ENCODE assay signal across 8 cellular contexts in the genomic region with DNA sequence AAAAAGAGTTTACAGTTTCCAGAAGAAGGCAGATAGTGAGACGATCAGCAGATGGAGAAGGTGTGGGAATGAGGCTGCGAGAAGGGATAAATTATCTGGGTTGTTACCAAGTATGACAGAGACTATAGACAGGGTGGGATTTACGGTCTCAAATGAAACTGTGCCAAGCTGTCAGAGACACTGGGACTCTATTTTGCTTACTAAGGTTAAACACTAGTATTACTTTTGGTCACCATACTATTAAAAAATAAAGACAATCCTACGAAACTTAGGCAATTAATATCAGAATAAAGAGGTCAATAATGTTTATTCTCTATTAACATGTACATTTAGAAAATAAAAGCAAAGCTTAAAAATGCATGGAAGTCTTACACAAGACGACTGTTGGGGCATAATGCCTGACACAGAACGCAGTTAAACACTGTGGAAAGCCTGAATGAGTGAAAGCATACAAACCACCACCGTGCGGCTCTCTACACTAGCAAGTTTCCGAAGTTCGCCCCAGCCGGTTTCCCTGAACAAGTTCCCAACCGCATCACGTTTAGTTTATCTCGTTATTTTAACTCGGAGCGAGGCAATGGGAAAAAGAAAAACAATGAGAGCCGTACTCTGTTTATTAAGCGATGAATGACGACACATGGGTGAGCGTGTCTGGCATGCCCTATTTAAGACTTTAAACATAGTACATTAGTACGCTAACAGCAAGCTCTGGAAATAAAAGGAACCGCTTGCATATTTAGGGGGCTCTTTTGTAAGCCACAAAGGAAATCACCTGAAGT. TPM values are rescaled to one million over a fixed set of nuclear protein-coding genes. Genes with fewer than 3 reads are reported as not detected.
DNase-seq lines count a peak whose midpoint lies in the region; ATAC-seq and TF ChIP-seq lines count a peak whose summit lies in the region.

No MANE protein-coding gene starts in this region.

- ATAC-seq in CD8-positive, alpha-beta T cell: peak; percentile 53
- ATAC-seq in GM19372 (IDR thresholded peaks at IDR 0.05; ENCODE audit: low read depth, unreplicated experiment) (peak; percentile 27), HG03565 (IDR thresholded peaks at IDR 0.05; ENCODE audit: unreplicated experiment) (peak; percentile 36), GM18861 (IDR thresholded peaks at IDR 0.05; ENCODE audit: unreplicated experiment) (no peak)

- no peaks in the 10 kb centered on the region for H3K9me3 Mint-ChIP-seq in CD8-positive, alpha-beta T cell
- no peaks in the 10 kb centered on the region for H3K9me3 Mint-ChIP-seq in progenitor cell of endocrine pancreas (ENCODE audit: low read depth)

- POLR2A ChIA-PET in CD8-positive, alpha-beta T cell (lab: Charles Lee): interaction anchor here (0.6 kb wide), 1 partner anchor 377 kb away, joined by 3 read pairs; no protein-coding TSS in a partner anchor
- POLR2A ChIA-PET in RWPE1 (lab: Yijun Ruan, JAX; ENCODE audit: low non-redundant PET): no interaction called here

- no peaks in the 10 kb centered on the region for H3K27me3 ChIP-seq in CD8-positive, alpha-beta T cell (ENCODE audit: insufficient read depth, low read length)
- H3K27me3 ChIP-seq in right atrium auricular region: no peaks in the 10 kb centered on the region

- H3K27ac Mint-ChIP-seq in CD8-positive, alpha-beta T cell: peak overlapping the region; percentile 83
- peak overlapping the region; percentile 46 for H3K27ac Mint-ChIP-seq in progenitor cell of endocrine pancreas

- peaks cover 7% of the 10 kb centered on the region for H3K36me3 Mint-ChIP-seq in CD8-positive, alpha-beta T cell
- H3K36me3 Mint-ChIP-seq in progenitor cell of endocrine pancreas (ENCODE audit: insufficient read depth): peaks cover 10% of the 10 kb centered on the region

- H3K4me3 ChIP-seq in CD8-positive, alpha-beta T cell (ENCODE audit: low read depth, low read length): peak overlapping the region; percentile 82
- peak overlapping the region; percentile 55 to 61 for H3K4me3 ChIP-seq in right atrium auricular region

- H3K4me3 Mint-ChIP-seq in CD8-positive, alpha-beta T cell: peak overlapping the region; percentile 90
- peak overlapping the region; percentile 84 for H3K4me3 Mint-ChIP-seq in progenitor cell of endocrine pancreas (ENCODE audit: low read depth)

- intact Hi-C loops in CD8-positive, alpha-beta T cell (cut with DNase I, micrococcal nuclease): loop anchor here (2.0 to 10.0 kb wide), 8 partner anchors 136 to 678 kb away; a partner anchor contains a TSS

- H3K4me1 Mint-ChIP-seq in CD8-positive, alpha-beta T cell (ENCODE audit: low read depth): peaks cover 18% of the 10 kb centered on the region
- H3K4me1 Mint-ChIP-seq in progenitor cell of endocrine pancreas (ENCODE audit: low read depth): peaks cover 10% of the 10 kb centered on the region

- peak overlapping the region; percentile 67 for H3K27ac ChIP-seq in CD8-positive, alpha-beta T cell (ENCODE audit: low read depth, low read length)
- H3K27ac ChIP-seq in RWPE1: peak overlapping the region; percentile 84
- H3K27ac ChIP-seq in right atrium auricular region: peak overlapping the region; percentile 68 to 80

- CTCF ChIA-PET in CD8-positive, alpha-beta T cell (lab: Charles Lee): interaction anchor here (0.6 to 1.7 kb wide), 4 partner anchors 29 to 255 kb away, joined by 3 to 8 read pairs (median 3); a partner anchor contains a TSS
- CTCF ChIA-PET in RWPE1 (lab: Yijun Ruan, JAX): interaction anchor here (0.5 to 1.4 kb wide), 11 partner anchors 12 to 1165 kb away, joined by 3 to 4 read pairs (median 3); no protein-coding TSS in a partner anchor

- H3K27me3 Mint-ChIP-seq in CD8-positive, alpha-beta T cell (ENCODE audit: low read depth): no peaks in the 10 kb centered on the region
- peaks cover 2% of the 10 kb centered on the region for H3K27me3 Mint-ChIP-seq in progenitor cell of endocrine pancreas

- peak in 6 of 7 experiments; percentile 1 to 51 (median 26) for DNase-seq in CD8-positive, alpha-beta T cell
- DNase-seq in RWPE1 (ENCODE audit: low spot score) (peak; percentile 54), amniotic epithelial cell (ENCODE audit: low read depth) (peak; percentile 55), right atrium auricular region (ENCODE audit: low spot score) (peak; percentile 75), progenitor cell of endocrine pancreas (ENCODE audit: low spot score, unreplicated experiment) (no peak)

- no peaks in the 10 kb centered on the region for H3K4me1 ChIP-seq in CD8-positive, alpha-beta T cell (ENCODE audit: insufficient read depth, low read length)
- peaks cover 0 to 8% of the 10 kb centered on the region in 2 donors for H3K4me1 ChIP-seq in right atrium auricular region

- no peaks in the 10 kb centered on the region for H3K36me3 ChIP-seq in CD8-positive, alpha-beta T cell (ENCODE audit: insufficient read depth, low read length)
- no peaks in the 10 kb centered on the region for H3K36me3 ChIP-seq in right atrium auricular region

- TF ChIP-seq CTCF in CD8-positive, alpha-beta T cell (IDR thresholded peaks at IDR 0.05): no peak
- TF ChIP-seq CTCF in RWPE1 (conservative IDR thresholded peaks at IDR 0.05; ENCODE audit: low read depth): no peak
- TF ChIP-seq CTCF in right atrium auricular region (IDR thresholded peaks at IDR 0.05): peak in 1 of 2 donors; percentile 20
- TF ChIP-seq CTCF in progenitor cell of endocrine pancreas (IDR thresholded peaks at IDR 0.05; ENCODE audit: unreplicated experiment): no peak

- no peaks in the 10 kb centered on the region for H3K9me3 ChIP-seq in CD8-positive, alpha-beta T cell (ENCODE audit: low read length)
- no peaks in the 10 kb centered on the region for H3K9me3 ChIP-seq in right atrium auricular region

RNA-seq across cellular contexts. Expression of a gene that starts 0.9 kb away (rescaled TPM):
- not detected for total RNA-seq in CD8-positive, alpha-beta T cell
- total RNA-seq in right atrium auricular region (1 to 10 TPM in 1 of 2 donors, under 1 TPM in 1; 0.98 to 1.6 TPM), progenitor cell of endocrine pancreas (0.77 and 0.82 TPM in 2 replicates)
